1 cellular context compared by ENCODE assay signal in the genomic region with DNA sequence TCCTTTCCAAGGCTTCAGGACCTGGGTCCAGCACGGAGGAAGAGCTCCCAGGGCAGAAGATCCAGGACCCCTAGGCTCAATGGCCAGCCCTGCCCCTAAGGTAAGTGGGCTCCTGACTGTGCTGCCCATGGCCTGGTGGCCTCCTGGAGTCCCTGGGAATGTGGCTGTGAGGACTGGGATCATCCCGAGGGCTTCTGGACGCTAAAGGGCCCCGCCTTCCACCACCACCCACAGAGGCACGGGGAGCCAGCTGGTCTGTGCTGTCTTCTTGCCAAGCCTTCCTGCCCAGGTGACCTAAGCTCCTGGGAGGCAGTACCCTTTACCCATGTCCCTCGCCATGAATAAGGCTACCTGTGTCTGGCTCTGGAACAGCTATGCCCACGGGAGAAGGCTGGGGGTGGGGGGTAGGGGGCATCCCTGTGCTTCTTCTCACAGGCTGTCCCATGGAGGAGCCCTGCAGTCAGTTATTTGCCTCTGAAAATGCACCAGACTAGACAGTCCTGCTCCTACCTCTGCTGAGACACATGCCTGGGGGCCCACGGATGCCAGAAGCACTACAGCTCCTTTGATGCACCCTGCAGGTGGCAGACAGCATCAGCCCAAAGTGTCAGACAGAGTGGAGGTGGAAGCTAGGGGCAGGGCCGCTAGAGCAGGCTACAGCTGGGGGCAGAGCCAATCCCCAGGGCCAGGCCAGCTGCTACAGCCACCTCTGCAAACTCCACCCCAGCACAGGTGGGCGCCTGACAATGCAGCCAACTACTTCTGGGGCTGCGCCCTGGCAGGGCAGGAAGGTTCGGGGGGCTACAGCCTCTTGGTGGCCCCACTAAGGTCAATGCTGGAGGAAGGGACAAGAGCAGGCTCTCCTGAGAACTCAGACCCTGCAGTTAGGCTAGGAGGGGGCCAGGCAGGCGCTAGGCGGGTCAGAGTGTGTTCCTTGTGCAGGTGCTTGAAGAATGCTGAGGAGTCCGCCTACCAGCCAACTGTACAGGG.
TF ChIP-seq lines count a peak whose summit lies in the region.

No MANE protein-coding gene starts in this region.

TF ChIP-seq in IMR-90, 13 proteins besides CTCF, POLR2A, EP300 and RAD21:
- TF ChIP-seq, protein P1, sequence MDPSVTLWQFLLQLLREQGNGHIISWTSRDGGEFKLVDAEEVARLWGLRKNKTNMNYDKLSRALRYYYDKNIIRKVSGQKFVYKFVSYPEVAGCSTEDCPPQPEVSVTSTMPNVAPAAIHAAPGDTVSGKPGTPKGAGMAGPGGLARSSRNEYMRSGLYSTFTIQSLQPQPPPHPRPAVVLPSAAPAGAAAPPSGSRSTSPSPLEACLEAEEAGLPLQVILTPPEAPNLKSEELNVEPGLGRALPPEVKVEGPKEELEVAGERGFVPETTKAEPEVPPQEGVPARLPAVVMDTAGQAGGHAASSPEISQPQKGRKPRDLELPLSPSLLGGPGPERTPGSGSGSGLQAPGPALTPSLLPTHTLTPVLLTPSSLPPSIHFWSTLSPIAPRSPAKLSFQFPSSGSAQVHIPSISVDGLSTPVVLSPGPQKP (IDR thresholded peaks at IDR 0.05; ENCODE audit: borderline replicate concordance, low read depth, low read length): no peak
- TF ChIP-seq MAFK (IDR thresholded peaks at IDR 0.05; ENCODE audit: low read depth, low read length) (no peak), RCOR1 (IDR thresholded peaks at IDR 0.05; ENCODE audit: insufficient replicate concordance, low read length) (no peak), SMC3 (IDR thresholded peaks at IDR 0.05; ENCODE audit: low read depth, low read length) (no peak), BHLHE40 (IDR thresholded peaks at IDR 0.05; ENCODE audit: low read depth, low read length) (no peak), MAZ (IDR thresholded peaks at IDR 0.05; ENCODE audit: borderline replicate concordance, low read depth, low read length) (no peak), MXI1 (IDR thresholded peaks at IDR 0.05; ENCODE audit: borderline replicate concordance, low read depth, low read length) (no peak), NFE2L2 (IDR thresholded peaks at IDR 0.05; ENCODE audit: low read depth, low read length) (no peak), CEBPB (IDR thresholded peaks at IDR 0.05; ENCODE audit: low read depth, low read length) (no peak), FOS (IDR thresholded peaks at IDR 0.05; ENCODE audit: low read depth, low read length) (no peak), RFX5 (IDR thresholded peaks at IDR 0.05; ENCODE audit: low read depth, low read length) (no peak), CHD1 (IDR thresholded peaks at IDR 0.05; ENCODE audit: low read depth, low read length) (no peak)
- TF ChIP-seq, protein P2, sequence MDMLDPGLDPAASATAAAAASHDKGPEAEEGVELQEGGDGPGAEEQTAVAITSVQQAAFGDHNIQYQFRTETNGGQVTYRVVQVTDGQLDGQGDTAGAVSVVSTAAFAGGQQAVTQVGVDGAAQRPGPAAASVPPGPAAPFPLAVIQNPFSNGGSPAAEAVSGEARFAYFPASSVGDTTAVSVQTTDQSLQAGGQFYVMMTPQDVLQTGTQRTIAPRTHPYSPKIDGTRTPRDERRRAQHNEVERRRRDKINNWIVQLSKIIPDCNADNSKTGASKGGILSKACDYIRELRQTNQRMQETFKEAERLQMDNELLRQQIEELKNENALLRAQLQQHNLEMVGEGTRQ (IDR thresholded peaks at IDR 0.05; ENCODE audit: low read depth, low read length): no peak
